ENCODE assay signal across 8 cellular contexts in the genomic region with DNA sequence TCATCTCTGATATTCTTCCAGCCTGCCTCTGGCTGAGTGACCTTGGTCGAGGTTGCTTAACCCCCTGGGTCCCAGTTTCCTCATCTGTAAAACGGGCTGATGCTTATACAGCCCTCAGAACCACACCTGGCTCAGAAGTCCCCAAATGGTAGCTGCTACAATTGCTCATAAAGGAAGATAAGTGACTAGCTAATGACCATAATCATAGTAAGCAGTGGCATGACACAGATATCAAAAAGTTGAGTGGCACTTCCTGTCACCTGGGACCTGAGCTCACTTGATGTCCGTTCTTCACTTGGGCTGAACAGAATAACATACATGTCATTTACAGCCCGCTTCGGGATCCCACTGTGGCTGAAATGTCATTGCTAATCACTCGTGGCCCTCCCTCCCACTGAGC. TPM values are rescaled to one million over a fixed set of nuclear protein-coding genes. Genes with fewer than 3 reads are reported as not detected.
DNase-seq lines count a peak whose midpoint lies in the region; TF ChIP-seq lines count a peak whose summit lies in the region.

No MANE protein-coding gene starts in this region.

- DNase-seq in CD14-positive monocyte (ENCODE audit: low spot score) (no peak), dorsolateral prefrontal cortex (no peak), neural crest cell (ENCODE audit: low read depth, low spot score) (no peak), T1000 (lab: John Stamatoyannopoulos, UW) (no peak), SHP77 (lab: John Stamatoyannopoulos, UW) (no peak), NCI-H748 (lab: John Stamatoyannopoulos, UW; ENCODE audit: unreplicated experiment) (no peak), NCI-H1092 (lab: John Stamatoyannopoulos, UW) (no peak)

- H3K4me3 Mint-ChIP-seq in CD14-positive monocyte (peak overlapping the region; percentile 100), neural crest cell (peak overlapping the region; percentile 99)

- peak overlapping the region; percentile 62 to 100 (median 100) for H3K27ac Mint-ChIP-seq in CD14-positive monocyte
- H3K27ac Mint-ChIP-seq in neural crest cell (ENCODE audit: unreplicated experiment): no peak overlapping the region

- intact Hi-C loops in CD14-positive monocyte (cut with micrococcal nuclease) (loop anchor here (5.0 to 10.0 kb wide), 3 partner anchors 36 to 152 kb away; a partner anchor contains a TSS), dorsolateral prefrontal cortex (cut with DNase I) (no loop called here)

- H3K4me2 ChIP-seq in Loucy (ENCODE audit: low read depth, low read length, poor library complexity, severe bottlenecking): peak overlapping the region; percentile 85

- H3K27me3 ChIP-seq in Loucy (ENCODE audit: insufficient read depth, low read length, poor library complexity, severe bottlenecking): no peaks in the 10 kb centered on the region
- no peaks in the 10 kb centered on the region for H3K27me3 ChIP-seq in dorsolateral prefrontal cortex

- H3F3A ChIP-seq in Loucy (ENCODE audit: low read depth): no peaks in the 10 kb centered on the region

- peaks cover 5% of the 10 kb centered on the region for H4K20me1 ChIP-seq in Loucy (ENCODE audit: insufficient read depth, low read length, poor library complexity, severe bottlenecking)

- H3K4me1 Mint-ChIP-seq in CD14-positive monocyte (peaks cover 58% of the 10 kb centered on the region), neural crest cell (peaks cover 28% of the 10 kb centered on the region)

- H3K9ac ChIP-seq in Loucy (ENCODE audit: low read depth, low read length, poor library complexity, severe bottlenecking): peak overlapping the region; percentile 81

- no peaks in the 10 kb centered on the region for H3K9me2 ChIP-seq in Loucy (replicated peaks; ENCODE audit: low read depth, low read length)

- H3K4me1 ChIP-seq in Loucy (ENCODE audit: insufficient read depth, low read length, poor library complexity, severe bottlenecking): peaks cover 18% of the 10 kb centered on the region

- no peaks in the 10 kb centered on the region for H3K9me3 ChIP-seq in Loucy (ENCODE audit: insufficient read depth, low read depth, low read length)

- H3K27ac ChIP-seq in dorsolateral prefrontal cortex: peak overlapping the region in 42 of 59 donors; percentile 13 to 99 (median 95)

- H3K4me3 ChIP-seq in Loucy (ENCODE audit: low read length, poor library complexity, severe bottlenecking) (peak overlapping the region; percentile 83), dorsolateral prefrontal cortex (peak overlapping the region in 55 of 59 donors; percentile 60 to 100 (median 96))

- no peak overlapping the region for H2AFZ ChIP-seq in Loucy (ENCODE audit: low read length)

- H3K9me3 Mint-ChIP-seq in CD14-positive monocyte (peaks cover 0 to 2% (median 0%) of the 10 kb centered on the region in 7 donors), neural crest cell (peaks cover 4% of the 10 kb centered on the region)

- H3K36me3 Mint-ChIP-seq in CD14-positive monocyte (peaks cover 4 to 16% of the 10 kb centered on the region in 2 donors), neural crest cell (ENCODE audit: low read depth) (peaks cover 9% of the 10 kb centered on the region)

- no peaks in the 10 kb centered on the region for H3K36me3 ChIP-seq in Loucy (ENCODE audit: insufficient read depth, low read length)

- H3K27me3 Mint-ChIP-seq in CD14-positive monocyte (ENCODE audit: low read depth in 3 of 3) (no peaks in the 10 kb centered on the region), neural crest cell (ENCODE audit: low read depth) (no peaks in the 10 kb centered on the region)

- H3K79me2 ChIP-seq in Loucy (ENCODE audit: insufficient read depth, low read length): peaks cover 45% of the 10 kb centered on the region

- TF ChIP-seq CTCF in CD14-positive monocyte (IDR thresholded peaks at IDR 0.05) (no peak), Loucy (conservative IDR thresholded peaks at IDR 0.05; ENCODE audit: low read length) (no peak), dorsolateral prefrontal cortex (IDR thresholded peaks at IDR 0.05 in 54 of 56, conservative IDR thresholded peaks at IDR 0.05 in 2 of 56; ENCODE audit: low read depth in 1 of 56, partially characterized antibody in 56 of 56) (no peak), neural crest cell (conservative IDR thresholded peaks at IDR 0.05) (no peak)

RNA-seq across cellular contexts. Expression of a gene that starts 1.8 kb away (rescaled TPM):
- polyA plus RNA-seq in CD14-positive monocyte: 1 to 10 TPM; 3.7 to 4.7 TPM
- total RNA-seq in dorsolateral prefrontal cortex (100 to 1,000 TPM in 117 of 120 experiments, 10 to 100 TPM in 3; 92.0 to 167 (median 124) TPM), neural crest cell (79.7 and 83.1 TPM in 2 replicates)

RNA-seq across cellular contexts. Expression of a gene that starts 11.7 kb away (rescaled TPM):
- 1 to 10 TPM; 2.2 to 2.8 TPM for polyA plus RNA-seq in CD14-positive monocyte
- total RNA-seq in dorsolateral prefrontal cortex (10 to 100 TPM; 31.3 to 75.7 (median 43.5) TPM), neural crest cell (14.8 and 17.6 TPM in 2 replicates)

Comparison
In these comparisons a context has a peak if more than half of its experiments do, and no peak if none do; other contexts are left out.
1. intact Hi-C loops: an anchor here in CD14-positive monocyte (5.0 to 10.0 kb wide); none called in dorsolateral prefrontal cortex.